1 cellular context compared by ENCODE assay signal in the genomic region with DNA sequence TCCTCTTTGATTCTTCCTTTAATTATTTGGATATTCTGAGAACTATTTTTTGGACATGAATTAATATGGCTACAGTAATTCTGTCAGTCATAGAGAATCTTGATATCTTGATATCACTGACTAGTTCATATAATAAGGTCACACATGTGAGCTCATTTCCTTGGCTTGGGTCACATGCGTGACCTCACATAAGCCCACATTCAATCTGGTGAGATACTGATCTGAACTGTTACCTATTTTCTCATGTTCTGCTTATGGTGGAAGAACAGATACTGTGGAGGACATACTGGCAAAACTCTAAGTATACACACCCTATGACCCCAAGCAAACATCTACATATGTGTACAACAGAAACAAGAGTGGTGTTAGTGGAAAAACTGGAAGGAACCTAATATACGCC.
TF ChIP-seq lines count a peak whose summit lies in the region.

No MANE protein-coding gene starts in this region.

TF ChIP-seq in HepG2, 621 proteins besides CTCF, POLR2A, EP300 and RAD21 (continued from another document):
- TF ChIP-seq, protein P1, sequence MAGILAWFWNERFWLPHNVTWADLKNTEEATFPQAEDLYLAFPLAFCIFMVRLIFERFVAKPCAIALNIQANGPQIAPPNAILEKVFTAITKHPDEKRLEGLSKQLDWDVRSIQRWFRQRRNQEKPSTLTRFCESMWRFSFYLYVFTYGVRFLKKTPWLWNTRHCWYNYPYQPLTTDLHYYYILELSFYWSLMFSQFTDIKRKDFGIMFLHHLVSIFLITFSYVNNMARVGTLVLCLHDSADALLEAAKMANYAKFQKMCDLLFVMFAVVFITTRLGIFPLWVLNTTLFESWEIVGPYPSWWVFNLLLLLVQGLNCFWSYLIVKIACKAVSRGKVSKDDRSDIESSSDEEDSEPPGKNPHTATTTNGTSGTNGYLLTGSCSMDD (CRISPR knock-in tag; IDR thresholded peaks at IDR 0.05), result no peak
- no peak for TF ChIP-seq ZNF337 (CRISPR knock-in tag; IDR thresholded peaks at IDR 0.05; ENCODE audit: borderline replicate concordance, low read depth)
- TF ChIP-seq, protein P2, sequence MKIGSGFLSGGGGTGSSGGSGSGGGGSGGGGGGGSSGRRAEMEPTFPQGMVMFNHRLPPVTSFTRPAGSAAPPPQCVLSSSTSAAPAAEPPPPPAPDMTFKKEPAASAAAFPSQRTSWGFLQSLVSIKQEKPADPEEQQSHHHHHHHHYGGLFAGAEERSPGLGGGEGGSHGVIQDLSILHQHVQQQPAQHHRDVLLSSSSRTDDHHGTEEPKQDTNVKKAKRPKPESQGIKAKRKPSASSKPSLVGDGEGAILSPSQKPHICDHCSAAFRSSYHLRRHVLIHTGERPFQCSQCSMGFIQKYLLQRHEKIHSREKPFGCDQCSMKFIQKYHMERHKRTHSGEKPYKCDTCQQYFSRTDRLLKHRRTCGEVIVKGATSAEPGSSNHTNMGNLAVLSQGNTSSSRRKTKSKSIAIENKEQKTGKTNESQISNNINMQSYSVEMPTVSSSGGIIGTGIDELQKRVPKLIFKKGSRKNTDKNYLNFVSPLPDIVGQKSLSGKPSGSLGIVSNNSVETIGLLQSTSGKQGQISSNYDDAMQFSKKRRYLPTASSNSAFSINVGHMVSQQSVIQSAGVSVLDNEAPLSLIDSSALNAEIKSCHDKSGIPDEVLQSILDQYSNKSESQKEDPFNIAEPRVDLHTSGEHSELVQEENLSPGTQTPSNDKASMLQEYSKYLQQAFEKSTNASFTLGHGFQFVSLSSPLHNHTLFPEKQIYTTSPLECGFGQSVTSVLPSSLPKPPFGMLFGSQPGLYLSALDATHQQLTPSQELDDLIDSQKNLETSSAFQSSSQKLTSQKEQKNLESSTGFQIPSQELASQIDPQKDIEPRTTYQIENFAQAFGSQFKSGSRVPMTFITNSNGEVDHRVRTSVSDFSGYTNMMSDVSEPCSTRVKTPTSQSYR (CRISPR knock-in tag; IDR thresholded peaks at IDR 0.05; ENCODE audit: borderline replicate concordance), result no peak
- TF ChIP-seq ZFP37 (CRISPR knock-in tag; IDR thresholded peaks at IDR 0.05; ENCODE audit: borderline replicate concordance), result no peak
